24 cellular contexts compared by ENCODE assay signal in genomic region chr1:222040163-222040900, GRCh38.
DNase-seq lines count a peak whose midpoint lies in the region; ATAC-seq and TF ChIP-seq lines count a peak whose summit lies in the region.
"Had no signal": no experiment of that assay in that cellular context is flagged by ENCODE, and none has a peak within 500 bp of the region (broad histone marks: within the 10 kb centered on the region; RNA-seq: fewer than 3 reads in every experiment).

No MANE protein-coding gene starts in this region.

- H3K4me3 ChIP-seq in heart left ventricle (no peak overlapping the region), skeletal muscle tissue (ENCODE audit: low read length in 3 of 3) (peak overlapping the region; percentile 40 to 49 (median 45))
- H3K4me3 ChIP-seq: SK-N-MC had no signal

- H3K9me3 ChIP-seq in heart left ventricle (no peaks in the 10 kb centered on the region), skeletal muscle tissue (ENCODE audit: control insufficient read depth in 3 of 3, low read length in 3 of 3) (no peaks in the 10 kb centered on the region)

- H3K9me3 Mint-ChIP-seq in nephron (no peaks in the 10 kb centered on the region), type B pancreatic cell (no peaks in the 10 kb centered on the region)
- H3K9me3 Mint-ChIP-seq: CD8-positive, alpha-beta T cell had no signal

- DNase-seq in heart left ventricle: peak in 2 of 5 donors; percentile 24 to 60
- no peak for DNase-seq in cardiac septum (ENCODE audit: low spot score)
- no peak for DNase-seq in left ventricle myocardium superior
- no peak for DNase-seq in type B pancreatic cell (ENCODE audit: extremely low spot score, unreplicated experiment)
- no peak for DNase-seq in KG1 (lab: John Stamatoyannopoulos, UW)
- no peak for DNase-seq in NCI-H2107 (lab: John Stamatoyannopoulos, UW)
- DNase-seq: AML-193; C1 segment of cervical spinal cord; CD8-positive, alpha-beta T cell; EL; HCEC 1CT; KBM-7; NCI-H1092 treated with DMSO at 0.1 percent for 48 hours; NCI-H146; NCI-H2029; NCI-H226; NCI-H526; OCI-M1; SHP77 had no signal

- H3K27me3 Mint-ChIP-seq in nephron (ENCODE audit: low read depth): no peaks in the 10 kb centered on the region
- H3K27me3 Mint-ChIP-seq in type B pancreatic cell: no peaks in the 10 kb centered on the region

- H3K4me1 ChIP-seq in heart left ventricle: peaks cover 0 to 41% (median 20%) of the 10 kb centered on the region in 12 donors
- H3K4me1 ChIP-seq in skeletal muscle tissue (ENCODE audit: control insufficient read depth in 3 of 3, insufficient read depth in 3 of 3, low read length in 3 of 3): peaks cover 13 to 49% (median 30%) of the 10 kb centered on the region in 3 donors

- TF ChIP-seq POLR2A in heart left ventricle (IDR thresholded peaks at IDR 0.05): no peak

- peak overlapping the region; percentile 77 to 78 (median 77) for H3K9ac ChIP-seq in skeletal muscle tissue (ENCODE audit: low read depth in 1 of 3, low read length in 3 of 3)

- WGBS in heart left ventricle, 4 donors: 62 to 65% (median 63%) methylated on average over 11 of the region's 11 CpGs

- H3K27ac Mint-ChIP-seq in nephron (peak overlapping the region; percentile 40 to 82 (median 81)), type B pancreatic cell (no peak overlapping the region)
- H3K27ac Mint-ChIP-seq: CD8-positive, alpha-beta T cell had no signal

- H3K27me3 ChIP-seq in heart left ventricle (no peaks in the 10 kb centered on the region), skeletal muscle tissue (ENCODE audit: control insufficient read depth in 3 of 3, insufficient read depth in 3 of 3, low read length in 3 of 3) (no peaks in the 10 kb centered on the region)

- H3K4me1 Mint-ChIP-seq in nephron (peaks cover 59% of the 10 kb centered on the region), type B pancreatic cell (ENCODE audit: unreplicated experiment) (peaks cover 7% of the 10 kb centered on the region)

- H3K36me3 ChIP-seq in heart left ventricle (no peaks in the 10 kb centered on the region), skeletal muscle tissue (ENCODE audit: control insufficient read depth in 3 of 3, insufficient read depth in 3 of 3, low read length in 3 of 3) (no peaks in the 10 kb centered on the region)

- H3K27ac ChIP-seq in heart left ventricle (peak overlapping the region in 11 of 12 donors; percentile 9 to 85 (median 72)), skeletal muscle tissue (ENCODE audit: low read depth, low read length) (peak overlapping the region; percentile 98)
- H3K27ac ChIP-seq: HL-60, SK-N-MC had no signal

- TF ChIP-seq CTCF in heart left ventricle (IDR thresholded peaks at IDR 0.05): no peak
- TF ChIP-seq CTCF in nephron (IDR thresholded peaks at IDR 0.05; ENCODE audit: unreplicated experiment in 3 of 3): no peak
- no peak for TF ChIP-seq CTCF in type B pancreatic cell (conservative IDR thresholded peaks at IDR 0.05)

- H3K36me3 Mint-ChIP-seq in nephron (ENCODE audit: low read depth) (no peaks in the 10 kb centered on the region), type B pancreatic cell (no peaks in the 10 kb centered on the region)
- H3K36me3 Mint-ChIP-seq: CD8-positive, alpha-beta T cell had no signal

- H3K4me3 Mint-ChIP-seq in nephron (peak overlapping the region in 1 of 3 experiments; percentile 3), type B pancreatic cell (no peak overlapping the region)
- H3K4me3 Mint-ChIP-seq: CD8-positive, alpha-beta T cell had no signal

- ATAC-seq in heart left ventricle (peak; percentile 41 to 59 (median 48)), left ventricle myocardium superior (peak; percentile 50)
- ATAC-seq: CD8-positive, alpha-beta T cell; HepG2 had no signal

- intact Hi-C loops in heart left ventricle (cut with DNase I) (loop anchor here in 2 of 10 donors (5.0 to 10.0 kb wide), 2 partner anchors 296 to 298 kb away; partner anchors contain the start of gene DUSP10 (in 2 of the 2)), cardiac septum (cut with DNase I) (no loop called here), left ventricle myocardium superior (cut with micrococcal nuclease) (no loop called here)

Comparison
In these comparisons a context has a peak if more than half of its experiments do, and no peak if none do; other contexts are left out.
1. H3K4me3 ChIP-seq: peak in skeletal muscle tissue (3 of 3); none in heart left ventricle (0 of 12).